ENCODE assay signal across 9 cellular contexts in the genomic region with DNA sequence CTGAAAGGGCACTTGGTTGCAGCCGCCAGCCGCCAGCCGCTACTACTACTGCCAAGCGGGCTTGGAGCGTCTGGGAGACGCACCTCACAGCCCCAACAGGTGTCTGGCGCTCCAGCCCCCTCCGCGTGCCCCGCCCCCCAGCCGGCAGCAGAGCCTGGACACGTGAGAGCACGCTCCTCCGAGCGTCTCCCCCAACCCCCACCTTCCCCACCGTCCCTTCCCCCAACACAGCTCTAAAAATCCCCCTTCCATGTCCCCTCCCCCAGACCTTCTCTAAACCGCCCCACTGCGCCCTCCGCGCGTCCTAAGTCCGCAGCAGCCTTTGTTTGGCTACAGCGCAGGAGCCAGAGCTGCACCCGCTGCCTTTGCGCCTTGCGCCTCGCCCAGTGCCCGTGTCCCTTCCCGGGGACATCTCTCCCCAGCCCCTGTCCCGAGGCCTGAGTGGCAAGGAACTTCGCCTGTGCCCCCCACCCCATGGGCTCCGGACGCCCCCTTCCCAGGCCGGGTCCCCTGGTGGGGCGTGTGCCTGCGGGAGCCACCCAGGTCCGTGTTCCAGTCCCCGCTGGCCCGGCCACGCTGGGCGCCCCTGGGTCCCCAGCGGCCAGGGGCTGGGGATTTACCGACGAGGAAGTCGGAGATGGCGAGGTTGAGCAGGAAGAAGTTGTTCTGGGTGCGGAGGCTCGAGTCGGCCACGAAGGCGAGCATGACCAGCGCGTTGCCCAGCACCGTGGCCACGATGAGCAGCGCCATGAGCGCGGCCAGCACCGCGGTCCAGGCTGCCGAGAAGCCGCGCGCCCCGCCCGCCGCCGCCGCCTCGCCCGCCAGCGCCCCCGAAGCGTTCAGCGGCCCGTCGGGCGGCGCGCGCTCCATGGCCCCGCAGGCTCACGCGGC. TPM values are rescaled to one million over a fixed set of nuclear protein-coding genes. Genes with fewer than 3 reads are reported as not detected.
DNase-seq lines count a peak whose midpoint lies in the region; ATAC-seq and TF ChIP-seq lines count a peak whose summit lies in the region.
"Had no signal": no experiment of that assay in that cellular context is flagged by ENCODE, and none has a peak within 500 bp of the region (broad histone marks: within the 10 kb centered on the region; RNA-seq: fewer than 3 reads in every experiment).

No MANE protein-coding gene starts in this region.

- H3K36me3 Mint-ChIP-seq in activated B cell treated with CpG ODN at 0.5 μM for 24 hours (ENCODE audit: low read depth) (no peaks in the 10 kb centered on the region), memory B cell (no peaks in the 10 kb centered on the region)

- TF ChIP-seq CTCF in activated B cell treated with CpG ODN at 0.5 μM for 24 hours (IDR thresholded peaks at IDR 0.05), result no peak

- H3K9me3 ChIP-seq in GM23248 (ENCODE audit: low read depth), result no peaks in the 10 kb centered on the region

- H3K27ac Mint-ChIP-seq in activated B cell treated with CpG ODN at 0.5 μM for 24 hours, result no peak overlapping the region
- no peak overlapping the region for H3K27ac Mint-ChIP-seq in memory B cell

- no peaks in the 10 kb centered on the region for H3F3A ChIP-seq in GM23248 (ENCODE audit: insufficient read depth)

- no peak overlapping the region for H3K9ac ChIP-seq in GM23248

- H3K27me3 Mint-ChIP-seq in activated B cell treated with CpG ODN at 0.5 μM for 24 hours (peaks cover 34% of the 10 kb centered on the region), memory B cell (peaks cover 23% of the 10 kb centered on the region)

- H3K4me2 ChIP-seq in GM23248 (ENCODE audit: unreplicated experiment), result no peak overlapping the region

- H2AFZ ChIP-seq in GM23248, result no peak overlapping the region

- no peak overlapping the region for H3K27ac ChIP-seq in GM23248

- H3K4me3 Mint-ChIP-seq in activated B cell treated with CpG ODN at 0.5 μM for 24 hours (peak overlapping the region; percentile 46), memory B cell (peak overlapping the region; percentile 62)

- WGBS in GM23248 (ENCODE audit: low coverage in 1 of 2, low lambda C conversion rate in 2 of 2, missing lambda C conversion rate in 2 of 2), 2 experiments, result 2 to 4% methylated on average over 55 to 76 of the region's 84 CpGs

- intact Hi-C loops in activated B cell treated with CpG ODN at 0.5 μM for 24 hours (cut with micrococcal nuclease), result no loop called here

- no peaks in the 10 kb centered on the region for H3K4me1 ChIP-seq in GM23248 (ENCODE audit: insufficient read depth)

- H3K27me3 ChIP-seq in GM23248 (replicated peaks; ENCODE audit: insufficient read depth), result peaks cover 24% of the 10 kb centered on the region

- H3K4me3 ChIP-seq in GM23248, result no peak overlapping the region

- peak; percentile 28 for ATAC-seq in activated B cell treated with CpG ODN at 0.5 μM for 24 hours (ENCODE audit: low read depth)
- ATAC-seq in memory B cell (ENCODE audit: low read depth), result peak; percentile 30
- no peak for ATAC-seq in GM21381 (IDR thresholded peaks at IDR 0.05; ENCODE audit: unreplicated experiment)
- ATAC-seq in HG03159 (IDR thresholded peaks at IDR 0.05; ENCODE audit: unreplicated experiment), result no peak

- CTCF ChIA-PET in activated B cell treated with CpG ODN at 0.5 μM for 24 hours (lab: Charles Lee), result no interaction called here

- H3K9me2 ChIP-seq in GM23248 (ENCODE audit: insufficient read depth), result no peaks in the 10 kb centered on the region

- H3K9me3 Mint-ChIP-seq in activated B cell treated with CpG ODN at 0.5 μM for 24 hours (no peaks in the 10 kb centered on the region), memory B cell (no peaks in the 10 kb centered on the region)

- in situ Hi-C loops in GM23248 (cut with MboI), result no loop called here

- H3K4me1 Mint-ChIP-seq in activated B cell treated with CpG ODN at 0.5 μM for 24 hours (peaks cover 1% of the 10 kb centered on the region), memory B cell (peaks cover 2% of the 10 kb centered on the region)

- POLR2A ChIA-PET in activated B cell treated with CpG ODN at 0.5 μM for 24 hours (lab: Charles Lee), result no interaction called here

- H4K20me1 ChIP-seq in GM23248 (ENCODE audit: insufficient read depth), result no peaks in the 10 kb centered on the region

- H3K36me3 ChIP-seq in GM23248 (ENCODE audit: low read depth), result no peaks in the 10 kb centered on the region

- peak; percentile 41 for DNase-seq in AG20443 (ENCODE audit: low spot score)
- peak; percentile 48 for DNase-seq in GM23248
- DNase-seq in activated B cell treated with CpG ODN at 0.5 μM for 24 hours, result no peak
- no peak for DNase-seq in memory B cell (ENCODE audit: low spot score in 2 of 2)
- DNase-seq in NK-92 treated with Interleukin-12 subunit alpha and Interleukin-12 subunit beta, amount 100 ng/mL, for 24 hours (lab: John Stamatoyannopoulos, UW), result no peak
- no peak for DNase-seq in KG1 (lab: John Stamatoyannopoulos, UW)

- H3K79me2 ChIP-seq in GM23248 (ENCODE audit: insufficient read depth), result no peaks in the 10 kb centered on the region

RNA-seq across cellular contexts. Expression of a gene that starts 0.7 kb away (rescaled TPM):
- not detected in 2 replicates for total RNA-seq in GM23248 (2014; rRNA removed; shearing (Covaris generic))
- not detected in 2 replicates for polyA plus RNA-seq in GM23248 (2016; fragmentation: Nextera tagmentation; extraction: Ambion mirVana)
- not detected in 2 replicates for total RNA-seq in activated B cell treated with CpG ODN at 0.5 μM for 24 hours
- total RNA-seq: fibroblast of villous mesenchyme had no signal

RNA-seq across cellular contexts. Expression of a gene that starts 19.0 kb away (rescaled TPM):
- 22.4 and 27.9 TPM in 2 replicates for total RNA-seq in GM23248 (2014; rRNA removed; shearing (Covaris generic))
- 22.2 and 24.8 TPM in 2 replicates for polyA plus RNA-seq in GM23248 (2016; fragmentation: Nextera tagmentation; extraction: Ambion mirVana)
- 40.3 and 43.0 TPM in 2 replicates for total RNA-seq in activated B cell treated with CpG ODN at 0.5 μM for 24 hours

RNA-seq across cellular contexts. Expression of a gene that starts 36.5 kb away (rescaled TPM):
- total RNA-seq in GM23248 (2014; rRNA removed; shearing (Covaris generic)), result 20.2 and 30.5 TPM in 2 replicates
- polyA plus RNA-seq in GM23248 (2016; fragmentation: Nextera tagmentation; extraction: Ambion mirVana), result 17.3 and 17.5 TPM in 2 replicates
- total RNA-seq in activated B cell treated with CpG ODN at 0.5 μM for 24 hours, result 40.8 and 46.8 TPM in 2 replicates

Comparison
In these comparisons a context has a peak if more than half of its experiments do, and no peak if none do; other contexts are left out.
1. DNase-seq: peak in AG20443 (single experiment) and GM23248 (single experiment); none in activated B cell treated with CpG ODN at 0.5 μM for 24 hours (single experiment), memory B cell (0 of 2), NK-92 treated with Interleukin-12 subunit alpha and Interleukin-12 subunit beta, amount 100 ng/mL, for 24 hours (single experiment) and KG1 (single experiment).
2. ATAC-seq: peak in activated B cell treated with CpG ODN at 0.5 μM for 24 hours (single experiment) and memory B cell (single experiment); none in GM21381 (single experiment) and HG03159 (single experiment).